Comparison of ENCODE assay signal across 8 cellular contexts in genomic region chr19:2944775-2945574, GRCh38. TPM values are rescaled to one million over a fixed set of nuclear protein-coding genes. Genes with fewer than 3 reads are reported as not detected.
A peak's percentile ranks its signal among the peaks of the same experiment; 100 is the strongest.
DNase-seq lines count a peak whose midpoint lies in the region; ATAC-seq and TF ChIP-seq lines count a peak whose summit lies in the region.

ZNF77 (minus strand) TSS chr19:2944971; CDS start chr19:2944840, 131 bp downstream.

- H3K4me3 Mint-ChIP-seq in activated CD8-positive, alpha-beta T cell treated with anti-CD3 and anti-CD28 coated beads for 36 hours, result peak within 1 kb of the TSS; percentile 89

- 1% methylated on average over 27 to 61 of the region's 74 CpGs for WGBS in lower leg skin, 2 donors

- peak within 1 kb of the TSS; percentile 81 for H3K4me3 ChIP-seq in lower leg skin (ENCODE audit: low read depth, poor library complexity, severe bottlenecking)

- peak; percentile 100 for DNase-seq in CD1c-positive myeloid dendritic cell (ENCODE audit: extremely low spot score)
- DNase-seq in NCI-H82 (lab: John Stamatoyannopoulos, UW), result peak; percentile 99
- DNase-seq in activated CD8-positive, alpha-beta T cell treated with anti-CD3 and anti-CD28 coated beads for 36 hours, result peak; percentile 100
- DNase-seq in ecto neural progenitor cell (ENCODE audit: low spot score), result peak; percentile 97
- DNase-seq in lower leg skin (ENCODE audit: low spot score in 2 of 2), result peak; percentile 99 to 100
- DNase-seq in stimulated activated CD4-positive, alpha-beta T cell treated with anti-CD3 and anti-CD28 coated beads, Interleukin-4, amount 100 ng/mL, for 4 hours, result peak; percentile 97 to 99

- peaks cover 29% of the 10 kb centered on the region for H3K4me1 Mint-ChIP-seq in activated CD8-positive, alpha-beta T cell treated with anti-CD3 and anti-CD28 coated beads for 36 hours (ENCODE audit: low read depth)

- no peaks in the 10 kb centered on the region for H3K9me3 Mint-ChIP-seq in activated CD8-positive, alpha-beta T cell treated with anti-CD3 and anti-CD28 coated beads for 36 hours

- peak within 1 kb of the TSS; percentile 99 for H3K27ac Mint-ChIP-seq in activated CD8-positive, alpha-beta T cell treated with anti-CD3 and anti-CD28 coated beads for 36 hours

- ATAC-seq in GM19397 (IDR thresholded peaks at IDR 0.05; ENCODE audit: unreplicated experiment) (peak; percentile 96), HG03565 (IDR thresholded peaks at IDR 0.05; ENCODE audit: unreplicated experiment) (peak; percentile 89)
- peak; percentile 99 for ATAC-seq in activated CD8-positive, alpha-beta T cell treated with anti-CD3 and anti-CD28 coated beads for 36 hours

- POLR2A ChIA-PET in activated CD8-positive, alpha-beta T cell treated with anti-CD3 and anti-CD28 coated beads for 36 hours (lab: Charles Lee), result no interaction called here

- H3K27me3 Mint-ChIP-seq in activated CD8-positive, alpha-beta T cell treated with anti-CD3 and anti-CD28 coated beads for 36 hours, result no peaks in the 10 kb centered on the region

- TF ChIP-seq CTCF in activated CD8-positive, alpha-beta T cell treated with anti-CD3 and anti-CD28 coated beads for 36 hours (IDR thresholded peaks at IDR 0.05), result no peak
- TF ChIP-seq CTCF in lower leg skin (IDR thresholded peaks at IDR 0.05), result peak in 1 of 3 donors; percentile 48

- CTCF ChIA-PET in activated CD8-positive, alpha-beta T cell treated with anti-CD3 and anti-CD28 coated beads for 36 hours (lab: Charles Lee), result interaction anchor here (1.2 kb wide), 1 partner anchor 57 kb away, joined by 3 read pairs; no protein-coding TSS in a partner anchor

- intact Hi-C loops in activated CD8-positive, alpha-beta T cell treated with anti-CD3 and anti-CD28 coated beads for 36 hours (cut with micrococcal nuclease), result no loop called here
- intact Hi-C loops in lower leg skin (cut with DNase I; ENCODE audit: low total_unique reads), result no loop called here

- peaks cover 18% of the 10 kb centered on the region for H3K36me3 Mint-ChIP-seq in activated CD8-positive, alpha-beta T cell treated with anti-CD3 and anti-CD28 coated beads for 36 hours (ENCODE audit: low read depth)

- TF ChIP-seq POLR2A in lower leg skin (IDR thresholded peaks at IDR 0.05), result no peak

RNA-seq across cellular contexts. Expression of gene ZNF77, which starts in this region (rescaled TPM):
- total RNA-seq in activated CD8-positive, alpha-beta T cell treated with anti-CD3 and anti-CD28 coated beads for 36 hours, result 1 to 10 TPM; 2.6 to 2.8 TPM
- 1 to 10 TPM; 3.7 to 5.9 (median 4.8) TPM for total RNA-seq in lower leg skin

Comparison
In these comparisons a context has a peak if more than half of its experiments do, and no peak if none do; other contexts are left out.
1. Peak in every context shown above with its lines: DNase-seq, ATAC-seq and H3K4me3 ChIP-seq.